In genomic region chr13:67231481-67231940, GRCh38 we compare ENCODE assay signal across 8 cellular contexts. TPM values are rescaled to one million over a fixed set of nuclear protein-coding genes. Genes with fewer than 3 reads are reported as not detected.
A peak's percentile ranks its signal among the peaks of the same experiment; 100 is the strongest.
DNase-seq lines count a peak whose midpoint lies in the region; ATAC-seq lines count a peak whose summit lies in the region.

No MANE protein-coding gene starts in this region.

- no peaks in the 10 kb centered on the region for H3K36me3 ChIP-seq in HAP-1 (replicated peaks)
- no peaks in the 10 kb centered on the region for H3K36me3 ChIP-seq in SJSA1
- H3K36me3 ChIP-seq in skeletal muscle satellite cell (ENCODE audit: insufficient read depth, low read length): peaks cover 12% of the 10 kb centered on the region

- H3K27me3 ChIP-seq in HAP-1 (ENCODE audit: low read depth) (no peaks in the 10 kb centered on the region), SJSA1 (replicated peaks) (no peaks in the 10 kb centered on the region), skeletal muscle satellite cell (ENCODE audit: control insufficient read depth, insufficient read depth, low read length) (no peaks in the 10 kb centered on the region)

- H3K4me3 ChIP-seq in HAP-1: peak overlapping the region; percentile 73
- H3K4me3 ChIP-seq in SJSA1: peak overlapping the region; percentile 61
- peak overlapping the region; percentile 91 for H3K4me3 ChIP-seq in skeletal muscle satellite cell (ENCODE audit: low read length)

- H3K4me1 ChIP-seq in HAP-1 (peaks cover 6% of the 10 kb centered on the region), SJSA1 (replicated peaks) (no peaks in the 10 kb centered on the region), skeletal muscle satellite cell (ENCODE audit: control insufficient read depth, insufficient read depth, low read length) (peaks cover 18% of the 10 kb centered on the region)

- peak overlapping the region; percentile 98 for H3K9ac ChIP-seq in skeletal muscle satellite cell (ENCODE audit: low read depth, low read length)

- H3K27ac ChIP-seq in SJSA1: no peak overlapping the region

- H3K4me2 ChIP-seq in skeletal muscle satellite cell (ENCODE audit: low read length): peak overlapping the region; percentile 87

- no peak for ATAC-seq in GM21786 (IDR thresholded peaks at IDR 0.05; ENCODE audit: unreplicated experiment)
- no peak for ATAC-seq in HG03095 (IDR thresholded peaks at IDR 0.05; ENCODE audit: unreplicated experiment)
- ATAC-seq in HG02852 (IDR thresholded peaks at IDR 0.05; ENCODE audit: unreplicated experiment): no peak

- no peaks in the 10 kb centered on the region for H3K9me3 ChIP-seq in HAP-1
- H3K9me3 ChIP-seq in SJSA1 (replicated peaks): no peaks in the 10 kb centered on the region
- H3K9me3 ChIP-seq in skeletal muscle satellite cell (replicated peaks; ENCODE audit: low read length): no peaks in the 10 kb centered on the region

- in situ Hi-C loops in HAP-1 (cut with MboI; ENCODE audit: low sequenced_read_pairs): loop anchor here (25.0 kb wide), 1 partner anchor 544 kb away; no protein-coding TSS in a partner anchor

- DNase-seq in HAP-1 (ENCODE audit: low spot score in 2 of 2) (peak in 1 of 2 experiments; percentile 37), SJSA1 (ENCODE audit: low read depth in 1 of 2, low spot score in 2 of 2) (no peak), foreskin melanocyte (peak; percentile 3), cerebellar nuclear complex (lab: John Stamatoyannopoulos, UW) (no peak)

RNA-seq across cellular contexts. Expression of gene PCDH9, which starts 1.4 kb away (rescaled TPM):
- 1.1 and 2.2 TPM in 2 replicates for total RNA-seq in SJSA1 (2014; rRNA removed; shearing (Covaris generic))
- total RNA-seq in skeletal muscle satellite cell (2012; rRNA removed): 14.2 and 19.4 TPM in 2 replicates
